Comparison of ENCODE assay signal across 12 cellular contexts in genomic region chr16:9124908-9125584, GRCh38. TPM values are rescaled to one million over a fixed set of nuclear protein-coding genes. Genes with fewer than 3 reads are reported as not detected.
DNase-seq lines count a peak whose midpoint lies in the region; ATAC-seq and TF ChIP-seq lines count a peak whose summit lies in the region.
"Had no signal": no experiment of that assay in that cellular context is flagged by ENCODE, and none has a peak within 500 bp of the region (broad histone marks: within the 10 kb centered on the region; RNA-seq: fewer than 3 reads in every experiment).

No MANE protein-coding gene starts in this region.

- H3K9ac ChIP-seq in colonic mucosa (ENCODE audit: low read depth in 2 of 2, low read length in 2 of 2): no peak overlapping the region

- H3K4me3 ChIP-seq in BE2C (ENCODE audit: low read depth, low read length): no peak overlapping the region
- no peak overlapping the region for H3K4me3 ChIP-seq in colonic mucosa

- H3K4me3 Mint-ChIP-seq in activated B cell treated with CpG ODN at 0.5 μM for 24 hours: no peak overlapping the region

- H3K27ac ChIP-seq in colonic mucosa: no peak overlapping the region
- H3K27ac ChIP-seq: HL-60 had no signal

- DNase-seq in BE2C: no peak
- DNase-seq in activated B cell treated with CpG ODN at 0.5 μM for 24 hours: no peak
- DNase-seq in left lobe of liver (ENCODE audit: low spot score): no peak
- no peak for DNase-seq in SHP77 treated with DMSO at 0.1 percent for 48 hours (lab: John Stamatoyannopoulos, UW)
- no peak for DNase-seq in DMS79 (lab: John Stamatoyannopoulos, UW)
- DNase-seq in colonic mucosa: no peak
- DNase-seq: activated CD4-positive, alpha-beta T cell treated with anti-CD3 and anti-CD28 coated beads for 1 hour; MV-4-11; NCI-H446 treated with DMSO at 0.1 percent for 48 hours had no signal

- H3K4me1 ChIP-seq in BE2C: peaks cover 7% of the 10 kb centered on the region; the same call in 1 of the 2 replicates
- H3K4me1 ChIP-seq in colonic mucosa: peaks cover 17% of the 10 kb centered on the region

- TF ChIP-seq CTCF in BE2C (IDR thresholded peaks at IDR 0.05; ENCODE audit: low read depth, low read length) (0 out of 2 replicates have a peak, but pooled peaks have one; percentile 7), activated B cell treated with CpG ODN at 0.5 μM for 24 hours (IDR thresholded peaks at IDR 0.05) (no peak), colonic mucosa (IDR thresholded peaks at IDR 0.05) (no peak)

- peaks cover 65% of the 10 kb centered on the region for H3K4me1 Mint-ChIP-seq in activated B cell treated with CpG ODN at 0.5 μM for 24 hours

- peak; percentile 13 for TF ChIP-seq POLR2A in GM19193 (IDR thresholded peaks at IDR 0.05; ENCODE audit: extremely low read depth, insufficient read depth, insufficient read length)

- peaks cover 26% of the 10 kb centered on the region for H3K36me3 Mint-ChIP-seq in activated B cell treated with CpG ODN at 0.5 μM for 24 hours (ENCODE audit: low read depth)

- H3K36me3 ChIP-seq in BE2C: peaks cover 15% of the 10 kb centered on the region
- no peaks in the 10 kb centered on the region for H3K36me3 ChIP-seq in colonic mucosa

- ATAC-seq in activated B cell treated with CpG ODN at 0.5 μM for 24 hours (ENCODE audit: low read depth) (no peak), left lobe of liver (peak; percentile 16), HG03571 (IDR thresholded peaks at IDR 0.05; ENCODE audit: unreplicated experiment) (no peak)

- peak overlapping the region; percentile 36 for H3K27ac Mint-ChIP-seq in activated B cell treated with CpG ODN at 0.5 μM for 24 hours

- H3K27me3 Mint-ChIP-seq in activated B cell treated with CpG ODN at 0.5 μM for 24 hours: no peaks in the 10 kb centered on the region

- CTCF ChIA-PET in activated B cell treated with CpG ODN at 0.5 μM for 24 hours (lab: Charles Lee): interaction anchor here (1.3 to 1.5 kb wide), 2 partner anchors 9 to 14 kb away, joined by 4 to 5 read pairs; no protein-coding TSS in a partner anchor

- no peaks in the 10 kb centered on the region for H3K9me3 ChIP-seq in BE2C
- H3K9me3 ChIP-seq in colonic mucosa: no peaks in the 10 kb centered on the region

- no peaks in the 10 kb centered on the region for H3K9me3 Mint-ChIP-seq in activated B cell treated with CpG ODN at 0.5 μM for 24 hours

- intact Hi-C loops in activated B cell treated with CpG ODN at 0.5 μM for 24 hours (cut with micrococcal nuclease) (loop anchor here (1.0 to 2.0 kb wide), 2 partner anchors 9 to 34 kb away; partner anchors contain the start of gene HAPSTR1), colonic mucosa (cut with DNase I) (no loop called here)

- H3K27me3 ChIP-seq in BE2C (no peaks in the 10 kb centered on the region), colonic mucosa (no peaks in the 10 kb centered on the region)

- POLR2A ChIA-PET in activated B cell treated with CpG ODN at 0.5 μM for 24 hours (lab: Charles Lee): interaction anchor here (1.0 to 3.2 kb wide), 2 partner anchors 34 to 1619 kb away, joined by 3 to 12 read pairs; partner anchors contain the start of gene HAPSTR1

RNA-seq across cellular contexts. Expression of gene HAPSTR1, which starts 33.6 kb away (rescaled TPM):
- 34.2 TPM for polyA plus RNA-seq in BE2C (2012; ENCODE audit: insufficient read depth, insufficient read length, low read depth)
- total RNA-seq in activated B cell treated with CpG ODN at 0.5 μM for 24 hours (77.0 and 85.6 TPM in 2 replicates), left lobe of liver (30.3 TPM), colonic mucosa (10 to 100 TPM; 50.2 to 57.0 TPM)
